In genomic region chr14:92204792-92205191, GRCh38 we compare ENCODE assay signal across 27 cellular contexts.
"Had no signal": no experiment of that assay in that cellular context is flagged by ENCODE, and none has a peak within 500 bp of the region (broad histone marks: within the 10 kb centered on the region; RNA-seq: fewer than 3 reads in every experiment).

No MANE protein-coding gene starts in this region.

- H3K27ac ChIP-seq: stomach, suprapubic skin, testis, thoracic aorta, thyroid gland, tibial artery, tibial nerve, transverse colon, upper lobe of left lung, upper lobe of right lung, uterus, vagina had no signal

- H3K4me3 ChIP-seq: stomach, suprapubic skin, testis, thoracic aorta, thyroid gland, tibial artery, tibial nerve, transverse colon, upper lobe of left lung, upper lobe of right lung, uterus, vagina had no signal

- H3K36me3 ChIP-seq: stomach, suprapubic skin, thoracic aorta, thyroid gland, tibial artery, tibial nerve, transverse colon, upper lobe of left lung, upper lobe of right lung, uterus, vagina had no signal

- ATAC-seq: stimulated activated effector memory CD8-positive, alpha-beta T cell treated with anti-CD3 and anti-CD28 coated beads, Interleukin-12 subunit alpha, Interleukin-12 subunit beta, amount 100 ng/mL, for 72 hours; stimulated activated memory B cell treated with anti-CD40 and anti-IgM and Interleukin-4, amounts not matched to agents 10 μg/mL and 1 μg/mL and 100 μg/mL, for 72 hours; stimulated activated naive B cell treated with anti-CD40 and anti-IgM and Interleukin-4, amounts not matched to agents 10 μg/mL and 1 μg/mL and 100 μg/mL, for 72 hours; stimulated activated naive CD8-positive, alpha-beta T cell treated with anti-CD3 and anti-CD28 coated beads, Interleukin-15, amount 100 ng/mL, for 72 hours; stimulated activated naive CD8-positive, alpha-beta T cell treated with anti-CD3 and anti-CD28 coated beads, Interleukin-15, Interleukin-2, amounts not matched to agents 100 U/mL and 50 U/mL, for 24 hours; upper lobe of right lung had no signal

- H3K9me3 ChIP-seq: suprapubic skin, testis, thoracic aorta, thyroid gland, tibial artery, tibial nerve, transverse colon, upper lobe of left lung, upper lobe of right lung, uterus, vagina had no signal

- FAIRE-seq: urothelium cell line had no signal

- H3K27me3 ChIP-seq: testis, thyroid gland, tibial artery, tibial nerve, upper lobe of left lung, uterus, vagina had no signal

- DNase-seq: stimulated activated CD4-positive, alpha-beta T cell treated with anti-CD3 and anti-CD28 coated beads, Interleukin-2, amount 100 ng/mL, for 48 hours; stimulated activated CD4-positive, alpha-beta T cell treated with anti-CD3 and anti-CD28 coated beads, Interleukin-4, amount 100 ng/mL, for 1 hour; stimulated activated CD4-positive, alpha-beta T cell treated with anti-CD3 and anti-CD28 coated beads, Interleukin-4, amount 100 ng/mL, for 24 hours; stimulated activated CD4-positive, alpha-beta T cell treated with anti-CD3 and anti-CD28 coated beads, Interleukin-4, amount 100 ng/mL, for 4 hours; stimulated activated CD8-positive, alpha-beta memory T cell treated with anti-CD3 and anti-CD28 coated beads, Interleukin-4, amount 100 ng/mL, for 48 hours; stimulated activated naive B cell treated with anti-CD40 and anti-IgM and Interleukin-4, amounts not matched to agents 10 μg/mL and 1 μg/mL and 100 μg/mL, for 72 hours; stimulated activated naive CD4-positive, alpha-beta T cell; stimulated activated naive CD4-positive, alpha-beta T cell treated with Interleukin-2 at 50 U/mL for 16 hours; stimulated activated naive CD8-positive, alpha-beta T cell treated with anti-CD3 and anti-CD28 coated beads, Interleukin-15, amount 100 ng/mL, for 72 hours; stimulated activated naive CD8-positive, alpha-beta T cell treated with anti-CD3 and anti-CD28 coated beads, Interleukin-15, Interleukin-2, amounts not matched to agents 100 U/mL and 50 U/mL, for 24 hours; stomach; substantia nigra; testis; thyroid gland; tibial artery; transverse colon; trophoblast cell; upper lobe of left lung; upper lobe of right lung; uterus had no signal

- H3K4me1 ChIP-seq: stomach, suprapubic skin, testis, thyroid gland, tibial nerve, transverse colon, upper lobe of left lung, upper lobe of right lung, uterus, vagina had no signal
